Comparison of ENCODE assay signal across 14 cellular contexts in the genomic region with DNA sequence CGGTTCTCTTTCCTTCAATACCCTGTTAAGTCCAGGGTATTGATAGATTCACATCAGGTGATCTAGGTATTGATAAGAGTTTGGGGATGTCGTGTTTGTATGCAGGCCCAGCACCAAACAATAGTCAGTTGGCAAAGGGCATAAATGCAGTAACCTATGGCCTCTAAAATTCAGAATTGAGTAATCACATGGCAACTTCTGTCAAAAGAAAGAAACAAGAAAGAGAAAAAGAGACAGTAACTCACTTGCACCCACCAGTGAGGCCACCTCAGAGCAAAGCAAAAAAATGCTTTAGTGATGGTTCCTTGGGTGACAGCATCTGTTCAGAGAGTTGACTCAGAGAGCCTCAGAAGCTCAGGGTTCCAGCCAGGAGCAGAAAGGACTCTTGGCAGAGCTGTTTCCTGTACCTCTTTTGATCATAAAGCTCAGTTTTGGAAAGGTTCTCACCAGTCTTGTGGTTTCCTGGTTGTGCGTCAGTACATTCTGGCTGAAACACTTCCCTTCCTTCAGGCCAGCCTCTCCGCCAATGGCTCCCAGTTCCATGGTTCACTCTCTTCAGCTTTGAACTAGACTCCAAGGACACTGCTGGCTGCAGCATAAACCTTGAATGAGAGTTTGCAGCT.
DNase-seq lines count a peak whose midpoint lies in the region; TF ChIP-seq lines count a peak whose summit lies in the region.
"Had no signal": no experiment of that assay in that cellular context is flagged by ENCODE, and none has a peak within 500 bp of the region (broad histone marks: within the 10 kb centered on the region; RNA-seq: fewer than 3 reads in every experiment).

No MANE protein-coding gene starts in this region.

- no peak overlapping the region for H3K4me3 ChIP-seq in fibroblast of mammary gland (ENCODE audit: control insufficient read depth, low read depth, low read length)
- H3K4me3 ChIP-seq: cardiac muscle cell, SK-N-MC, stomach had no signal

- no peak for TF ChIP-seq CTCF in fibroblast of mammary gland (conservative IDR thresholded peaks at IDR 0.05; ENCODE audit: control insufficient read depth, insufficient read depth, low read depth, low read length)

- DNase-seq in GDM1 (lab: John Stamatoyannopoulos, UW), result peak; percentile 45
- peak; percentile 99 for DNase-seq in RPMI7951 (ENCODE audit: low read depth)
- DNase-seq in fibroblast of mammary gland (ENCODE audit: low read depth), result peak; percentile 99
- DNase-seq in stromal cell of bone marrow (ENCODE audit: low read depth), result peak; percentile 94
- no peak for DNase-seq in stimulated activated CD4-positive, alpha-beta T cell treated with anti-CD3 and anti-CD28 coated beads, Interleukin-12 subunit alpha, Interleukin-12 subunit beta, amount 100 ng/mL, for 4 hours
- DNase-seq in NAMALWA (ENCODE audit: low spot score), result no peak
- no peak for DNase-seq in OCI-M2 (lab: John Stamatoyannopoulos, UW; ENCODE audit: unreplicated experiment)
- DNase-seq: activated CD4-positive, alpha-beta T cell treated with anti-CD3 and anti-CD28 coated beads, Interleukin-2, amount 10 ng/mL, durations not matched to agents 7 days and 5 days; H9; NCI-H1694 treated with DMSO at 0.1 percent for 48 hours; NCI-H82; stomach had no signal

Comparison
In these comparisons a context has a peak if more than half of its experiments do, and no peak if none do; other contexts are left out.
1. DNase-seq: peak in GDM1 (single experiment), RPMI7951 (single experiment), fibroblast of mammary gland (single experiment) and stromal cell of bone marrow (single experiment); none in stimulated activated CD4-positive, alpha-beta T cell treated with anti-CD3 and anti-CD28 coated beads, Interleukin-12 subunit alpha, Interleukin-12 subunit beta, amount 100 ng/mL, for 4 hours (single experiment), NAMALWA (single experiment) and OCI-M2 (single experiment).